In the genomic region with DNA sequence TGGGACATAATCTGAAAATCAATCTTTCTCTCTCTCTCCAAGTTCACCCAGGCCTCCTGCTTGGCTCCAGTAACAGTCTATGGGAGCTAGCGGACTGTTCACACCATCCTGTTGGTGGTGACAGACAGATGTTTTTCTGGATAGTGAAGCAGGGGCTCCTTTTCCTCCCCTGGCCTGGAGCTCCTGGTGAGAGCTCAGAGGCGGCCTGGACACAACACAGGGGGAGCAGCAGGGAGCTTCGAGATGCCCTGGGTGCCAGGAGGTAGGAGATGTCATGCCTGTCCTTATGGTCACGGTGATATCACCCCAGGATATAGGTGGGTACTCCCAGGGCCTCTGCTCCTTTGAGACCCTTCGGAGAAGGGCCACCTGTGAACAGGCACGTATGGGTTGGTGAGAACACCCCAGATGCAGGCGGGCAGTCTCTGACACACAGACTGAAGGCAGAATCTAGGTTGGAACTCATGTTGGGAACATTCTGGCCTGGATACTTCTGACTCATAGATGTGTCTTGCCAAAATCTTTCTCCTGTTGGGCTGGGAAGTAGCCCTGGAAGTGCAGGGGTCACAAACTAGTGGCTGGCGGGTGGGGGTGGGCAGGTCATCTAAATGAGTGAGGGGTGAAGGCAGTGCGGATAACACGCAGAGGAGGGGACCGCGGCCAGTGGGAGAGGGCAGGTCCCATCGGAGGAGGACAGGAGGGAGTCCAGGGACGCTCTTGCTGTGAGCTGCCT, we compare ENCODE assay signal across 14 cellular contexts.
A peak's percentile ranks its signal among the peaks of the same experiment; 100 is the strongest.
DNase-seq lines count a peak whose midpoint lies in the region; ATAC-seq and TF ChIP-seq lines count a peak whose summit lies in the region.
"Had no signal": no experiment of that assay in that cellular context is flagged by ENCODE, and none has a peak within 500 bp of the region (broad histone marks: within the 10 kb centered on the region; RNA-seq: fewer than 3 reads in every experiment).

No MANE protein-coding gene starts in this region.

- in situ Hi-C loops in GM23248 (cut with MboI) = no loop called here
- in situ Hi-C loops in gastrocnemius medialis (cut with MboI; ENCODE audit: low sequenced_read_pairs in 4 of 4) = no loop called here

- H3K9me3 ChIP-seq in GM23248 (ENCODE audit: low read depth) (no peaks in the 10 kb centered on the region), heart right ventricle (peaks cover 0 to 19% (median 6%) of the 10 kb centered on the region in 11 donors), gastrocnemius medialis (peaks cover 0 to 2% (median 0%) of the 10 kb centered on the region in 3 donors)
- H3K9me3 ChIP-seq: colonic mucosa had no signal

- TF ChIP-seq POLR2A in gastrocnemius medialis (IDR thresholded peaks at IDR 0.05) = no peak

- 0 out of 2 replicates have a peak, but pooled peaks cover 8% of the 10 kb centered on the region for H3K27me3 ChIP-seq in GM23248 (replicated peaks; ENCODE audit: insufficient read depth)
- peaks cover 0 to 37% (median 7%) of the 10 kb centered on the region in 7 donors for H3K27me3 ChIP-seq in heart right ventricle
- H3K27me3 ChIP-seq in gastrocnemius medialis = peaks cover 0 to 7% (median 3%) of the 10 kb centered on the region in 3 donors
- H3K27me3 ChIP-seq: colonic mucosa had no signal

- no peak overlapping the region for H2AFZ ChIP-seq in GM23248
- H2AFZ ChIP-seq: PC-9 had no signal

- H4K20me1 ChIP-seq in GM23248 (ENCODE audit: insufficient read depth) = no peaks in the 10 kb centered on the region

- H3K79me2 ChIP-seq in GM23248 (ENCODE audit: insufficient read depth) = no peaks in the 10 kb centered on the region

- no peaks in the 10 kb centered on the region for H3K4me1 ChIP-seq in GM23248 (ENCODE audit: insufficient read depth)
- H3K4me1 ChIP-seq in heart right ventricle = peaks cover 0 to 10% (median 0%) of the 10 kb centered on the region in 9 donors
- no peaks in the 10 kb centered on the region for H3K4me1 ChIP-seq in gastrocnemius medialis
- H3K4me1 ChIP-seq: colonic mucosa had no signal

- H3F3A ChIP-seq in GM23248 (ENCODE audit: insufficient read depth) = no peaks in the 10 kb centered on the region

- ATAC-seq in heart right ventricle (peak in 5 of 8 donors; percentile 46 to 82 (median 76)), gastrocnemius medialis (peak; percentile 78 to 79), HG02588 (IDR thresholded peaks at IDR 0.05; ENCODE audit: unreplicated experiment) (no peak)
- ATAC-seq: esophagus mucosa had no signal

- no peaks in the 10 kb centered on the region for H3K36me3 ChIP-seq in GM23248 (ENCODE audit: low read depth)
- no peaks in the 10 kb centered on the region for H3K36me3 ChIP-seq in heart right ventricle
- H3K36me3 ChIP-seq in gastrocnemius medialis = no peaks in the 10 kb centered on the region
- H3K36me3 ChIP-seq: colonic mucosa had no signal

- H3K4me2 ChIP-seq in GM23248 (ENCODE audit: unreplicated experiment) = no peak overlapping the region
- H3K4me2 ChIP-seq: PC-9 had no signal

- H3K9ac ChIP-seq in GM23248 = no peak overlapping the region

- H3K9me2 ChIP-seq in GM23248 (ENCODE audit: insufficient read depth) = no peaks in the 10 kb centered on the region

- peak; percentile 60 for DNase-seq in GM23248
- peak; percentile 15 for DNase-seq in cerebellar cortex (ENCODE audit: low spot score)
- DNase-seq in heart right ventricle = no peak
- DNase-seq in gastrocnemius medialis = peak in 1 of 2 donors; percentile 17
- DNase-seq in GM19238 (ENCODE audit: insufficient read length, low spot score) = no peak
- no peak for DNase-seq in foreskin melanocyte
- DNase-seq in cerebellum (ENCODE audit: low spot score) = no peak
- DNase-seq: activated CD4-positive, CD25-positive, alpha-beta regulatory T cell treated with anti-CD3 and anti-CD28 coated beads, Interleukin-2, amount 50 U/mL, for 72 hours; colonic mucosa; NCI-H2029; NCI-H526; PC-9 had no signal

- intact Hi-C loops in heart right ventricle (cut with DNase I) = no loop called here
- intact Hi-C loops in gastrocnemius medialis (cut with DNase I; ENCODE audit: low total_unique reads) = no loop called here

- TF ChIP-seq CTCF in heart right ventricle (IDR thresholded peaks at IDR 0.05) (no peak), gastrocnemius medialis (IDR thresholded peaks at IDR 0.05 in 4 of 5, conservative IDR thresholded peaks at IDR 0.05 in 1 of 5) (no peak)

- no peak overlapping the region for H3K27ac ChIP-seq in GM23248
- no peak overlapping the region for H3K27ac ChIP-seq in heart right ventricle
- H3K27ac ChIP-seq in gastrocnemius medialis = peak overlapping the region in 3 of 4 donors; percentile 12 to 57 (median 38)
- H3K27ac ChIP-seq: colonic mucosa, PC-9 had no signal

- 53 to 56% methylated on average over 14 of the region's 14 CpGs for WGBS in GM23248 (ENCODE audit: low coverage in 1 of 2, low lambda C conversion rate in 2 of 2, missing lambda C conversion rate in 2 of 2), 2 experiments
- WGBS in heart right ventricle, 2 donors = 63 to 65% methylated on average over 14 of the region's 14 CpGs

- no peak overlapping the region for H3K4me3 ChIP-seq in GM23248
- no peak overlapping the region for H3K4me3 ChIP-seq in heart right ventricle
- H3K4me3 ChIP-seq in gastrocnemius medialis = no peak overlapping the region
- H3K4me3 ChIP-seq: colonic mucosa, PC-9 had no signal

Comparison
In these comparisons a context has a peak if more than half of its experiments do, and no peak if none do; other contexts are left out.
1. DNase-seq: peak in GM23248 (single experiment) and cerebellar cortex (single experiment); none in heart right ventricle (0 of 2), GM19238 (single experiment), foreskin melanocyte (single experiment) and cerebellum (single experiment).
2. H3K27ac ChIP-seq: peak in gastrocnemius medialis (3 of 4); none in GM23248 (single experiment) and heart right ventricle (0 of 10).